ENCODE assay signal across 8 cellular contexts in the genomic region with DNA sequence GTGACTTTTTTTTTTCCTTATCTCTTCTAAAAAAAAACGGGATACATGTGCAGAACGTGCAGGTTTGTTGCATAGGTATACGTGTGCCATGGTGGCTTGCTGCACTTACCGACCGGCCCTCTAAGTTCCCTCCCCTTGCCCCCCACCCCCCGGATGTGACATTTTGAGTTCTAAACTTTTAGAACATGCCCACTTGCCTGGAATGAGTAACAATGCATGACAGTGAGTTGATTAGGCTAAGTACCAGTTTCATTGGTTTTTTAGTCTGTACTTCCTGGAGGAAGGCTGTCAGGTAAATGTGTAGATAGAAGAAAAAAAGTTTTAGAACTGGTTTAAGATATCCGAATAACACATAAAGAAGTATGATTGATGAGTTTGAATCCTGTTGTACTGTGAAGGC. TPM values are rescaled to one million over a fixed set of nuclear protein-coding genes. Genes with fewer than 3 reads are reported as not detected.
DNase-seq lines count a peak whose midpoint lies in the region; ATAC-seq and TF ChIP-seq lines count a peak whose summit lies in the region.

No MANE protein-coding gene starts in this region.

- peaks cover 5% of the 10 kb centered on the region for H3K27me3 Mint-ChIP-seq in T-helper 2 cell treated with Interferon-gamma antibody and Interleukin-4, amounts not matched to agents 5 μg/mL and 100 μg/mL, for 36 hours (ENCODE audit: low read depth)

- H3K4me3 ChIP-seq in GM12865 (ENCODE audit: low read depth, low read length) (peak overlapping the region; percentile 47), uterus (no peak overlapping the region)

- no peaks in the 10 kb centered on the region for H3K9me3 Mint-ChIP-seq in T-helper 2 cell treated with Interferon-gamma antibody and Interleukin-4, amounts not matched to agents 5 μg/mL and 100 μg/mL, for 36 hours

- DNase-seq in GM12865 (ENCODE audit: low read depth) (peak; percentile 82), sciatic nerve (ENCODE audit: low spot score) (no peak), uterus (no peak)
- peak; percentile 19 for DNase-seq in T-helper 2 cell treated with Interferon-gamma antibody and Interleukin-4, amounts not matched to agents 5 μg/mL and 100 μg/mL, for 36 hours (ENCODE audit: low spot score)
- DNase-seq in central memory CD4-positive, alpha-beta T cell, result peak; percentile 13
- DNase-seq in stimulated activated CD4-positive, alpha-beta T cell treated with anti-CD3 and anti-CD28 coated beads, Interleukin-2, amount 100 ng/mL, for 24 hours, result peak; percentile 46 to 53
- no peak for DNase-seq in NK-92 treated with Interleukin-12 subunit alpha and Interleukin-12 subunit beta, amount 100 ng/mL, for 24 hours (lab: John Stamatoyannopoulos, UW)

- intact Hi-C loops in sciatic nerve (cut with DNase I) (no loop called here), uterus (cut with DNase I; ENCODE audit: low total_unique reads) (loop anchor here (10.0 kb wide), 1 partner anchor 115 kb away; a partner anchor contains a TSS)

- peaks cover 6 to 9% of the 10 kb centered on the region in 2 donors for H3K4me1 ChIP-seq in uterus

- H3K36me3 ChIP-seq in uterus, result no peaks in the 10 kb centered on the region

- no peak for ATAC-seq in sciatic nerve
- ATAC-seq in HG03442 (IDR thresholded peaks at IDR 0.05; ENCODE audit: unreplicated experiment), result no peak

- TF ChIP-seq POLR2A in uterus (IDR thresholded peaks at IDR 0.05), result no peak

- no peaks in the 10 kb centered on the region for H3K9me3 ChIP-seq in uterus

- H3K4me1 Mint-ChIP-seq in T-helper 2 cell treated with Interferon-gamma antibody and Interleukin-4, amounts not matched to agents 5 μg/mL and 100 μg/mL, for 36 hours (ENCODE audit: low read depth), result peaks cover 42% of the 10 kb centered on the region

- H3K27me3 ChIP-seq in uterus, result no peaks in the 10 kb centered on the region

- H3K27ac ChIP-seq in uterus, result no peak overlapping the region

- peak overlapping the region; percentile 98 for H3K4me3 Mint-ChIP-seq in T-helper 2 cell treated with Interferon-gamma antibody and Interleukin-4, amounts not matched to agents 5 μg/mL and 100 μg/mL, for 36 hours

- TF ChIP-seq CTCF in GM12865 (IDR thresholded peaks at IDR 0.05; ENCODE audit: insufficient read depth, low read depth, low read length, missing control alignments) (no peak), uterus (IDR thresholded peaks at IDR 0.05) (no peak)

- peaks cover 28% of the 10 kb centered on the region for H3K36me3 Mint-ChIP-seq in T-helper 2 cell treated with Interferon-gamma antibody and Interleukin-4, amounts not matched to agents 5 μg/mL and 100 μg/mL, for 36 hours (ENCODE audit: low read depth)

- H3K27ac Mint-ChIP-seq in T-helper 2 cell treated with Interferon-gamma antibody and Interleukin-4, amounts not matched to agents 5 μg/mL and 100 μg/mL, for 36 hours, result peak overlapping the region; percentile 60

RNA-seq across cellular contexts. Expression of a gene that starts 4.0 kb away (rescaled TPM):
- total RNA-seq in sciatic nerve (154 TPM), uterus (100 to 1,000 TPM in 2 of 4 donors, 10 to 100 TPM in 2; 67.6 to 183 (median 117) TPM)

Comparison
In these comparisons a context has a peak if more than half of its experiments do, and no peak if none do; other contexts are left out.
1. DNase-seq: peak in GM12865 (single experiment), T-helper 2 cell treated with Interferon-gamma antibody and Interleukin-4, amounts not matched to agents 5 μg/mL and 100 μg/mL, for 36 hours (single experiment), central memory CD4-positive, alpha-beta T cell (single experiment) and stimulated activated CD4-positive, alpha-beta T cell treated with anti-CD3 and anti-CD28 coated beads, Interleukin-2, amount 100 ng/mL, for 24 hours (2 of 2); none in sciatic nerve (single experiment), NK-92 treated with Interleukin-12 subunit alpha and Interleukin-12 subunit beta, amount 100 ng/mL, for 24 hours (single experiment) and uterus (0 of 2).